ENCODE assay signal across 1 cellular context in genomic region chr16:67164599-67165061, GRCh38.
A peak's percentile ranks its signal among the peaks of the same experiment; 100 is the strongest.
TF ChIP-seq lines count a peak whose summit lies in the region.

Gene HSF4 (plus strand): TSS chr16:67164745. CDS start chr16:67164812, 67 bp downstream.

TF ChIP-seq in K562, 482 proteins besides CTCF, POLR2A, EP300 and RAD21 (continued from another document and continues in another):
- TF ChIP-seq, protein P1, sequence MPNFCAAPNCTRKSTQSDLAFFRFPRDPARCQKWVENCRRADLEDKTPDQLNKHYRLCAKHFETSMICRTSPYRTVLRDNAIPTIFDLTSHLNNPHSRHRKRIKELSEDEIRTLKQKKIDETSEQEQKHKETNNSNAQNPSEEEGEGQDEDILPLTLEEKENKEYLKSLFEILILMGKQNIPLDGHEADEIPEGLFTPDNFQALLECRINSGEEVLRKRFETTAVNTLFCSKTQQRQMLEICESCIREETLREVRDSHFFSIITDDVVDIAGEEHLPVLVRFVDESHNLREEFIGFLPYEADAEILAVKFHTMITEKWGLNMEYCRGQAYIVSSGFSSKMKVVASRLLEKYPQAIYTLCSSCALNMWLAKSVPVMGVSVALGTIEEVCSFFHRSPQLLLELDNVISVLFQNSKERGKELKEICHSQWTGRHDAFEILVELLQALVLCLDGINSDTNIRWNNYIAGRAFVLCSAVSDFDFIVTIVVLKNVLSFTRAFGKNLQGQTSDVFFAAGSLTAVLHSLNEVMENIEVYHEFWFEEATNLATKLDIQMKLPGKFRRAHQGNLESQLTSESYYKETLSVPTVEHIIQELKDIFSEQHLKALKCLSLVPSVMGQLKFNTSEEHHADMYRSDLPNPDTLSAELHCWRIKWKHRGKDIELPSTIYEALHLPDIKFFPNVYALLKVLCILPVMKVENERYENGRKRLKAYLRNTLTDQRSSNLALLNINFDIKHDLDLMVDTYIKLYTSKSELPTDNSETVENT (CRISPR knock-in tag; IDR thresholded peaks at IDR 0.05) = peak; percentile 58; the same call in 1 of the 2 replicates
- TF ChIP-seq ZFP91 (CRISPR knock-in tag; IDR thresholded peaks at IDR 0.05) = no peak
- TF ChIP-seq HDGF (IDR thresholded peaks at IDR 0.05) = no peak
- peak; percentile 81 for TF ChIP-seq RB1 (IDR thresholded peaks at IDR 0.05; ENCODE audit: low read depth)
- TF ChIP-seq MTA3 (IDR thresholded peaks at IDR 0.05; ENCODE audit: borderline replicate concordance) = peak; percentile 55; the same call in 1 of the 2 replicates
- TF ChIP-seq STAG1 (CRISPR knock-in tag; IDR thresholded peaks at IDR 0.05; ENCODE audit: borderline replicate concordance) = no peak
- TF ChIP-seq PYGO2 (tag; IDR thresholded peaks at IDR 0.05) = no peak
- TF ChIP-seq ESRRA (IDR thresholded peaks at IDR 0.05; ENCODE audit: borderline replicate concordance, low read depth) = peak; percentile 11; the same call in 1 of the 2 replicates
- peak; percentile 78 for TF ChIP-seq ZBTB1 (CRISPR knock-in tag; IDR thresholded peaks at IDR 0.05; ENCODE audit: borderline replicate concordance, low read depth)
- peak in 1 of 2 experiments; percentile 92; a peak in 1 of 4 replicates for TF ChIP-seq MLX (CRISPR knock-in tag; conservative IDR thresholded peaks at IDR 0.05)
- TF ChIP-seq KAT7 (CRISPR knock-in tag; IDR thresholded peaks at IDR 0.05; ENCODE audit: borderline replicate concordance) = peak; percentile 82; the same call in 1 of the 2 replicates
- TF ChIP-seq ZKSCAN1 (IDR thresholded peaks at IDR 0.05; ENCODE audit: low read depth, low read length) = no peak
- no peak for TF ChIP-seq ZC3H4 (CRISPR knock-in tag; IDR thresholded peaks at IDR 0.05; ENCODE audit: borderline replicate concordance)
- 0 out of 2 replicates have a peak, but pooled peaks have one; percentile 22 for TF ChIP-seq ATF7 (IDR thresholded peaks at IDR 0.05)
- peak; percentile 81 to 92; a peak in 3 of 4 replicates for TF ChIP-seq UBTF (IDR thresholded peaks at IDR 0.05; ENCODE audit: borderline replicate concordance in 1 of 2, low read depth in 2 of 2, low read length in 2 of 2)
- TF ChIP-seq LCOR (CRISPR knock-in tag; IDR thresholded peaks at IDR 0.05) = no peak
- TF ChIP-seq ZNF398 (CRISPR knock-in tag; IDR thresholded peaks at IDR 0.05) = no peak
- no peak for TF ChIP-seq ZNF140 (CRISPR knock-in tag; IDR thresholded peaks at IDR 0.05)
- TF ChIP-seq ZNF583 (CRISPR knock-in tag; IDR thresholded peaks at IDR 0.05) = 0 out of 2 replicates have a peak, but pooled peaks have one; percentile 36
- TF ChIP-seq HDAC1 (IDR thresholded peaks at IDR 0.05) = peak in 1 of 2 experiments; percentile 9; a peak in 1 of 4 replicates
- peak; percentile 66 to 86; a peak in 3 of 4 replicates for TF ChIP-seq MAZ (CRISPR knock-in tag; conservative IDR thresholded peaks at IDR 0.05 in 1 of 2, IDR thresholded peaks at IDR 0.05 in 1 of 2)
- no peak for TF ChIP-seq SPI1 (IDR thresholded peaks at IDR 0.05; ENCODE audit: borderline replicate concordance, low read depth, low read length)
- peak; percentile 66; the same call in 1 of the 2 replicates for TF ChIP-seq ZBTB7A (IDR thresholded peaks at IDR 0.05; ENCODE audit: borderline replicate concordance, control insufficient read depth, low read depth, low read length)
- TF ChIP-seq ZHX1 (conservative IDR thresholded peaks at IDR 0.05; ENCODE audit: low read length) = no peak
- TF ChIP-seq, protein P2, sequence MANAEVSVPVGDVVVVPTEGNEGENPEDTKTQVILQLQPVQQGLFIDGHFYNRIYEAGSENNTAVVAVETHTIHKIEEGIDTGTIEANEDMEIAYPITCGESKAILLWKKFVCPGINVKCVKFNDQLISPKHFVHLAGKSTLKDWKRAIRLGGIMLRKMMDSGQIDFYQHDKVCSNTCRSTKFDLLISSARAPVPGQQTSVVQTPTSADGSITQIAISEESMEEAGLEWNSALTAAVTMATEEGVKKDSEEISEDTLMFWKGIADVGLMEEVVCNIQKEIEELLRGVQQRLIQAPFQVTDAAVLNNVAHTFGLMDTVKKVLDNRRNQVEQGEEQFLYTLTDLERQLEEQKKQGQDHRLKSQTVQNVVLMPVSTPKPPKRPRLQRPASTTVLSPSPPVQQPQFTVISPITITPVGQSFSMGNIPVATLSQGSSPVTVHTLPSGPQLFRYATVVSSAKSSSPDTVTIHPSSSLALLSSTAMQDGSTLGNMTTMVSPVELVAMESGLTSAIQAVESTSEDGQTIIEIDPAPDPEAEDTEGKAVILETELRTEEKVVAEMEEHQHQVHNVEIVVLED (CRISPR knock-in tag; IDR thresholded peaks at IDR 0.05) = peak; percentile 43
- TF ChIP-seq STAT5A (IDR thresholded peaks at IDR 0.05; ENCODE audit: borderline replicate concordance, low read length) = no peak
- no peak for TF ChIP-seq RFX1 (IDR thresholded peaks at IDR 0.05)
- no peak for TF ChIP-seq CBX2 (IDR thresholded peaks at IDR 0.05; ENCODE audit: insufficient read depth, low read length, poor library complexity, severe bottlenecking)
- TF ChIP-seq SMAD4 (CRISPR knock-in tag; conservative IDR thresholded peaks at IDR 0.05) = 0 out of 2 replicates have a peak, but pooled peaks have one; percentile 26
- no peak for TF ChIP-seq NFXL1 (CRISPR knock-in tag; IDR thresholded peaks at IDR 0.05)
- TF ChIP-seq KLF10 (CRISPR knock-in tag; IDR thresholded peaks at IDR 0.05) = no peak
- TF ChIP-seq SMARCC2 (IDR thresholded peaks at IDR 0.05; ENCODE audit: low read depth) = no peak
- TF ChIP-seq THRAP3 (IDR thresholded peaks at IDR 0.05; ENCODE audit: borderline replicate concordance) = no peak
- TF ChIP-seq, protein P3, sequence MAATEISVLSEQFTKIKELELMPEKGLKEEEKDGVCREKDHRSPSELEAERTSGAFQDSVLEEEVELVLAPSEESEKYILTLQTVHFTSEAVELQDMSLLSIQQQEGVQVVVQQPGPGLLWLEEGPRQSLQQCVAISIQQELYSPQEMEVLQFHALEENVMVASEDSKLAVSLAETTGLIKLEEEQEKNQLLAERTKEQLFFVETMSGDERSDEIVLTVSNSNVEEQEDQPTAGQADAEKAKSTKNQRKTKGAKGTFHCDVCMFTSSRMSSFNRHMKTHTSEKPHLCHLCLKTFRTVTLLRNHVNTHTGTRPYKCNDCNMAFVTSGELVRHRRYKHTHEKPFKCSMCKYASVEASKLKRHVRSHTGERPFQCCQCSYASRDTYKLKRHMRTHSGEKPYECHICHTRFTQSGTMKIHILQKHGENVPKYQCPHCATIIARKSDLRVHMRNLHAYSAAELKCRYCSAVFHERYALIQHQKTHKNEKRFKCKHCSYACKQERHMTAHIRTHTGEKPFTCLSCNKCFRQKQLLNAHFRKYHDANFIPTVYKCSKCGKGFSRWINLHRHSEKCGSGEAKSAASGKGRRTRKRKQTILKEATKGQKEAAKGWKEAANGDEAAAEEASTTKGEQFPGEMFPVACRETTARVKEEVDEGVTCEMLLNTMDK (IDR thresholded peaks at IDR 0.05; ENCODE audit: borderline replicate concordance, insufficient read depth, low read depth, low read length, poor library complexity, severe bottlenecking) = no peak
- TF ChIP-seq NONO (IDR thresholded peaks at IDR 0.05; ENCODE audit: low read depth in 2 of 2, low read length in 1 of 2) = peak in 1 of 2 experiments; percentile 66; a peak in 2 of 4 replicates
- no peak for TF ChIP-seq TSHZ1 (CRISPR knock-in tag; IDR thresholded peaks at IDR 0.05)
- no peak for TF ChIP-seq ELF1 (tag; IDR thresholded peaks at IDR 0.05)
- TF ChIP-seq, protein P4, sequence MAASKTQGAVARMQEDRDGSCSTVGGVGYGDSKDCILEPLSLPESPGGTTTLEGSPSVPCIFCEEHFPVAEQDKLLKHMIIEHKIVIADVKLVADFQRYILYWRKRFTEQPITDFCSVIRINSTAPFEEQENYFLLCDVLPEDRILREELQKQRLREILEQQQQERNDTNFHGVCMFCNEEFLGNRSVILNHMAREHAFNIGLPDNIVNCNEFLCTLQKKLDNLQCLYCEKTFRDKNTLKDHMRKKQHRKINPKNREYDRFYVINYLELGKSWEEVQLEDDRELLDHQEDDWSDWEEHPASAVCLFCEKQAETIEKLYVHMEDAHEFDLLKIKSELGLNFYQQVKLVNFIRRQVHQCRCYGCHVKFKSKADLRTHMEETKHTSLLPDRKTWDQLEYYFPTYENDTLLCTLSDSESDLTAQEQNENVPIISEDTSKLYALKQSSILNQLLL (CRISPR knock-in tag; IDR thresholded peaks at IDR 0.05; ENCODE audit: borderline replicate concordance) = no peak
- TF ChIP-seq ADNP (tag; IDR thresholded peaks at IDR 0.05) = no peak
